10 cellular contexts compared by ENCODE assay signal in genomic region chr2:217784996-217785543, GRCh38.
DNase-seq lines count a peak whose midpoint lies in the region; ATAC-seq and TF ChIP-seq lines count a peak whose summit lies in the region.
"Had no signal": no experiment of that assay in that cellular context is flagged by ENCODE, and none has a peak within 500 bp of the region (broad histone marks: within the 10 kb centered on the region; RNA-seq: fewer than 3 reads in every experiment).

No MANE protein-coding gene starts in this region.

- no peaks in the 10 kb centered on the region for H3K79me2 ChIP-seq in MM.1S (ENCODE audit: low read length)
- no peaks in the 10 kb centered on the region for H3K79me2 ChIP-seq in fibroblast of lung (ENCODE audit: control insufficient read depth, insufficient read depth, low read length)

- H3F3A ChIP-seq in MM.1S (ENCODE audit: insufficient read depth, low read length) = no peaks in the 10 kb centered on the region

- H3K9ac ChIP-seq in MM.1S (ENCODE audit: low read length) (no peak overlapping the region), fibroblast of lung (ENCODE audit: insufficient read depth, low read length) (no peak overlapping the region)

- H3K27me3 ChIP-seq in MM.1S (replicated peaks; ENCODE audit: insufficient read depth, low read length) = no peaks in the 10 kb centered on the region
- H3K27me3 ChIP-seq in fibroblast of lung (ENCODE audit: control insufficient read depth, insufficient read depth, low read length) = no peaks in the 10 kb centered on the region
- H3K27me3 ChIP-seq: dorsolateral prefrontal cortex, uterus had no signal

- H3K4me3 ChIP-seq in MM.1S (ENCODE audit: low read length) = no peak overlapping the region
- no peak overlapping the region for H3K4me3 ChIP-seq in fibroblast of lung (replicated peaks in 1 of 4; ENCODE audit: control extremely low read depth in 1 of 4, insufficient read depth in 1 of 4, low read depth in 3 of 4, low read length in 4 of 4)
- H3K4me3 ChIP-seq: uterus had no signal

- H3K4me2 ChIP-seq in MM.1S (ENCODE audit: low read depth, low read length) (peak overlapping the region; percentile 40), fibroblast of lung (ENCODE audit: extremely low read depth, insufficient read depth, low read length) (no peak overlapping the region)

- H3K27ac Mint-ChIP-seq in activated naive CD4-positive, alpha-beta T cell treated with anti-CD3 and anti-CD28 coated beads, Interleukin-2, amount 50 U/mL, for 72 hours = peak overlapping the region in 1 of 2 donors; percentile 48
- H3K27ac Mint-ChIP-seq in stimulated activated naive B cell treated with anti-CD40 and anti-IgM and Interleukin-4, amounts not matched to agents 10 μg/mL and 1 μg/mL and 100 μg/mL, for 72 hours = no peak overlapping the region

- H3K9me3 Mint-ChIP-seq in activated naive CD4-positive, alpha-beta T cell treated with anti-CD3 and anti-CD28 coated beads, Interleukin-2, amount 50 U/mL, for 72 hours = peaks cover 4 to 6% of the 10 kb centered on the region in 2 donors
- H3K9me3 Mint-ChIP-seq in stimulated activated naive B cell treated with anti-CD40 and anti-IgM and Interleukin-4, amounts not matched to agents 10 μg/mL and 1 μg/mL and 100 μg/mL, for 72 hours = peaks cover 8% of the 10 kb centered on the region in 2 donors

- H3K27me3 Mint-ChIP-seq in stimulated activated naive B cell treated with anti-CD40 and anti-IgM and Interleukin-4, amounts not matched to agents 10 μg/mL and 1 μg/mL and 100 μg/mL, for 72 hours = peaks cover 5 to 7% of the 10 kb centered on the region in 2 donors

- no peak for DNase-seq in activated naive CD4-positive, alpha-beta T cell treated with anti-CD3 and anti-CD28 coated beads, Interleukin-2, amount 50 U/mL, for 72 hours (ENCODE audit: low spot score in 2 of 2)
- no peak for DNase-seq in activated naive CD4-positive, alpha-beta T cell treated with anti-CD3 and anti-CD28 coated beads, Interleukin-2, amount 50 U/mL, for 16 hours
- DNase-seq in MM.1S (no peak), fibroblast of lung (ENCODE audit: low read depth in 2 of 2) (no peak), HCEC 1CT (no peak)
- DNase-seq in stimulated activated naive B cell treated with anti-CD40 and anti-IgM and Interleukin-4, amounts not matched to agents 10 μg/mL and 1 μg/mL and 100 μg/mL, for 72 hours = no peak

- H3K4me3 Mint-ChIP-seq in stimulated activated naive B cell treated with anti-CD40 and anti-IgM and Interleukin-4, amounts not matched to agents 10 μg/mL and 1 μg/mL and 100 μg/mL, for 72 hours = no peak overlapping the region

- H3K27ac ChIP-seq in MM.1S (ENCODE audit: low read length) = no peak overlapping the region
- H3K27ac ChIP-seq in fibroblast of lung (ENCODE audit: insufficient read depth, low read length) = no peak overlapping the region

- H3K4me1 ChIP-seq in MM.1S (ENCODE audit: low read length) = 0 out of 2 replicates have a peak, but pooled peaks cover 3% of the 10 kb centered on the region
- H3K4me1 ChIP-seq in fibroblast of lung (ENCODE audit: control insufficient read depth, extremely low read depth, insufficient read depth, low read length) = no peaks in the 10 kb centered on the region
- H3K4me1 ChIP-seq: uterus had no signal

- no peaks in the 10 kb centered on the region for H3K36me3 ChIP-seq in MM.1S (replicated peaks; ENCODE audit: insufficient read depth, low read length)
- H3K36me3 ChIP-seq in fibroblast of lung (ENCODE audit: control insufficient read depth, insufficient read depth, low read length) = no peaks in the 10 kb centered on the region
- H3K36me3 ChIP-seq: uterus had no signal

- no peaks in the 10 kb centered on the region for H3K9me3 ChIP-seq in MM.1S (replicated peaks; ENCODE audit: insufficient read depth, low read length)
- no peaks in the 10 kb centered on the region for H3K9me3 ChIP-seq in fibroblast of lung (ENCODE audit: control insufficient read depth, insufficient read depth, low read depth, low read length)

- H2AFZ ChIP-seq in MM.1S (ENCODE audit: low read length) (peak overlapping the region; percentile 84), fibroblast of lung (ENCODE audit: low read length) (peak overlapping the region; percentile 28)

- H3K4me1 Mint-ChIP-seq in stimulated activated naive B cell treated with anti-CD40 and anti-IgM and Interleukin-4, amounts not matched to agents 10 μg/mL and 1 μg/mL and 100 μg/mL, for 72 hours = peaks cover 10 to 26% of the 10 kb centered on the region in 2 donors

- TF ChIP-seq CTCF in MM.1S (IDR thresholded peaks at IDR 0.05; ENCODE audit: low read length) (no peak), fibroblast of lung (conservative IDR thresholded peaks at IDR 0.05 in 1 of 2, IDR thresholded peaks at IDR 0.05 in 1 of 2; ENCODE audit: low read depth in 1 of 2, low read length in 2 of 2) (no peak)

- no peaks in the 10 kb centered on the region for H3K9me2 ChIP-seq in MM.1S (replicated peaks; ENCODE audit: insufficient read depth, low read length)

- H4K20me1 ChIP-seq in MM.1S (ENCODE audit: insufficient read depth, low read length) = no peaks in the 10 kb centered on the region
- no peaks in the 10 kb centered on the region for H4K20me1 ChIP-seq in fibroblast of lung (ENCODE audit: control insufficient read depth, extremely low read depth, insufficient read depth, low read length)

- peaks cover 0 to 8% of the 10 kb centered on the region in 2 donors for H3K36me3 Mint-ChIP-seq in activated naive CD4-positive, alpha-beta T cell treated with anti-CD3 and anti-CD28 coated beads, Interleukin-2, amount 50 U/mL, for 72 hours
- peaks cover 1 to 13% of the 10 kb centered on the region in 2 donors for H3K36me3 Mint-ChIP-seq in stimulated activated naive B cell treated with anti-CD40 and anti-IgM and Interleukin-4, amounts not matched to agents 10 μg/mL and 1 μg/mL and 100 μg/mL, for 72 hours

- peak; percentile 19 to 34 for ATAC-seq in activated naive CD4-positive, alpha-beta T cell treated with anti-CD3 and anti-CD28 coated beads, Interleukin-2, amount 50 U/mL, for 72 hours
- peak; percentile 8 to 19 for ATAC-seq in stimulated activated naive B cell treated with anti-CD40 and anti-IgM and Interleukin-4, amounts not matched to agents 10 μg/mL and 1 μg/mL and 100 μg/mL, for 72 hours (replicated peaks)
- ATAC-seq in HG03139 (IDR thresholded peaks at IDR 0.05; ENCODE audit: unreplicated experiment) (no peak), GM18867 (IDR thresholded peaks at IDR 0.05; ENCODE audit: unreplicated experiment) (no peak)

Comparison
In these comparisons a context has a peak if more than half of its experiments do, and no peak if none do; other contexts are left out.
1. ATAC-seq: peak in activated naive CD4-positive, alpha-beta T cell treated with anti-CD3 and anti-CD28 coated beads, Interleukin-2, amount 50 U/mL, for 72 hours (2 of 2) and stimulated activated naive B cell treated with anti-CD40 and anti-IgM and Interleukin-4, amounts not matched to agents 10 μg/mL and 1 μg/mL and 100 μg/mL, for 72 hours (2 of 2); none in HG03139 (single experiment) and GM18867 (single experiment).